1 cellular context compared by ENCODE assay signal in the genomic region with DNA sequence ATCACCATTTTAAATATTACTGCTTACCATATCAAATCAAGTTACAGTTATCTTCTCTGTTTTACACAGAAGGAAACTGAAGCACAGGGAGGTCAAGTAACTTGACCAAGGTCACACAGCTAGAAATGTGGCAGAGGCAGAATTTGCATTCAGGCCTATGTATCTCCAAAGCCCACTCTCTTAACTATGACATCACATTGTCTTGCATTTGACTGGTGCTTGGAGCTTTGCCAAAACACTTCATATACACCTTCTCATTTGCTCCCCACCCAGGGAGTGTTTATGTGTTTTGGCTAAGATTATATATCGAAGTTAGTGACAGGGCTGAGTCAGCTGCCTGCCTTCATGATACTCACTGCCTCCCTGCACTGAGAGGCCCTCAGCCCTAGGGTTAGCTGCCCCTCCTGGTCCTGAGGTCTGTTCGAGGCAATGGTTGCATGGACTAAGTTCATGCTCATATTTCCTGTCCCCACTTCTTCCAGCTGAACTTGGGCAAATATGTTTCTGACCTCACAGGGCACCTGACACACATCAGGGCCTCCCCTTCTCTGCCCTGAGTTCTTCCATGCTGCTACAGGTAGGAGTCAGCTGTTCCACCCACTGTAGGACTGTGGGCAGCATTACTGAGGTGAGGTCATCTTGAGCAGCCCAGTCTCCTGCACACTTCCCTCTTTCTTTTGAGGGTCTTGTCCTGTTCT.
TF ChIP-seq lines count a peak whose summit lies in the region.

No MANE protein-coding gene starts in this region.

TF ChIP-seq in IMR-90, 13 proteins besides CTCF, POLR2A, EP300 and RAD21:
- TF ChIP-seq MAZ (IDR thresholded peaks at IDR 0.05; ENCODE audit: borderline replicate concordance, low read depth, low read length) (peak; percentile 41; the same call in 1 of the 2 replicates), RCOR1 (IDR thresholded peaks at IDR 0.05; ENCODE audit: insufficient replicate concordance, low read length) (peak; percentile 83), NFE2L2 (IDR thresholded peaks at IDR 0.05; ENCODE audit: low read depth, low read length) (no peak), RFX5 (IDR thresholded peaks at IDR 0.05; ENCODE audit: low read depth, low read length) (peak; percentile 22; the same call in 1 of the 2 replicates), BHLHE40 (IDR thresholded peaks at IDR 0.05; ENCODE audit: low read depth, low read length) (no peak), MXI1 (IDR thresholded peaks at IDR 0.05; ENCODE audit: borderline replicate concordance, low read depth, low read length) (no peak), CHD1 (IDR thresholded peaks at IDR 0.05; ENCODE audit: low read depth, low read length) (no peak), SMC3 (IDR thresholded peaks at IDR 0.05; ENCODE audit: low read depth, low read length) (no peak), MAFK (IDR thresholded peaks at IDR 0.05; ENCODE audit: low read depth, low read length) (peak; percentile 69), FOS (IDR thresholded peaks at IDR 0.05; ENCODE audit: low read depth, low read length) (peak; percentile 53; the same call in 1 of the 2 replicates)
- TF ChIP-seq, protein P1, sequence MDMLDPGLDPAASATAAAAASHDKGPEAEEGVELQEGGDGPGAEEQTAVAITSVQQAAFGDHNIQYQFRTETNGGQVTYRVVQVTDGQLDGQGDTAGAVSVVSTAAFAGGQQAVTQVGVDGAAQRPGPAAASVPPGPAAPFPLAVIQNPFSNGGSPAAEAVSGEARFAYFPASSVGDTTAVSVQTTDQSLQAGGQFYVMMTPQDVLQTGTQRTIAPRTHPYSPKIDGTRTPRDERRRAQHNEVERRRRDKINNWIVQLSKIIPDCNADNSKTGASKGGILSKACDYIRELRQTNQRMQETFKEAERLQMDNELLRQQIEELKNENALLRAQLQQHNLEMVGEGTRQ (IDR thresholded peaks at IDR 0.05; ENCODE audit: low read depth, low read length), result peak; percentile 61
- TF ChIP-seq, protein P2, sequence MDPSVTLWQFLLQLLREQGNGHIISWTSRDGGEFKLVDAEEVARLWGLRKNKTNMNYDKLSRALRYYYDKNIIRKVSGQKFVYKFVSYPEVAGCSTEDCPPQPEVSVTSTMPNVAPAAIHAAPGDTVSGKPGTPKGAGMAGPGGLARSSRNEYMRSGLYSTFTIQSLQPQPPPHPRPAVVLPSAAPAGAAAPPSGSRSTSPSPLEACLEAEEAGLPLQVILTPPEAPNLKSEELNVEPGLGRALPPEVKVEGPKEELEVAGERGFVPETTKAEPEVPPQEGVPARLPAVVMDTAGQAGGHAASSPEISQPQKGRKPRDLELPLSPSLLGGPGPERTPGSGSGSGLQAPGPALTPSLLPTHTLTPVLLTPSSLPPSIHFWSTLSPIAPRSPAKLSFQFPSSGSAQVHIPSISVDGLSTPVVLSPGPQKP (IDR thresholded peaks at IDR 0.05; ENCODE audit: borderline replicate concordance, low read depth, low read length), result no peak
